In genomic region chr20:58179432-58180099, GRCh38 we compare ENCODE assay signal across 8 cellular contexts. TPM values are rescaled to one million over a fixed set of nuclear protein-coding genes. Genes with fewer than 3 reads are reported as not detected.
DNase-seq lines count a peak whose midpoint lies in the region; ATAC-seq and TF ChIP-seq lines count a peak whose summit lies in the region.

No MANE protein-coding gene starts in this region.

- H3K4me3 ChIP-seq in PC-3 (ENCODE audit: low read length) (peak overlapping the region; percentile 66), fibroblast of mammary gland (ENCODE audit: control insufficient read depth, low read depth, low read length) (peak overlapping the region; percentile 12)

- H3K9ac ChIP-seq in PC-3 (ENCODE audit: low read length): peak overlapping the region; percentile 68

- no peaks in the 10 kb centered on the region for H3K79me2 ChIP-seq in PC-3 (ENCODE audit: low read length)

- peak overlapping the region; percentile 76 for H3K4me3 Mint-ChIP-seq in HFFc6
- H3K4me3 Mint-ChIP-seq in activated T-cell treated with anti-CD3 and anti-CD28 coated beads, Interleukin-2, amount 50 U/mL, for 72 hours: peak overlapping the region; percentile 52 to 62
- peak overlapping the region; percentile 67 to 70 (median 67) for H3K4me3 Mint-ChIP-seq in nephron

- POLR2A ChIA-PET in PC-3 (lab: Charles Lee; ENCODE audit: unreplicated experiment): interaction anchor here (0.6 kb wide), 1 partner anchor 470 kb away, joined by 5 read pairs; the partner anchor contains the start of gene PMEPA1

- peaks cover 12% of the 10 kb centered on the region for H3K4me1 ChIP-seq in PC-3 (ENCODE audit: insufficient read depth, low read length)

- no TSS peak for BruUV-seq in PC-3 (replicated peaks; lab: Mats Ljungman, UMichigan)

- no peak overlapping the region for H3K27ac Mint-ChIP-seq in HFFc6
- no peak overlapping the region for H3K27ac Mint-ChIP-seq in activated T-cell treated with anti-CD3 and anti-CD28 coated beads, Interleukin-2, amount 50 U/mL, for 72 hours
- peak overlapping the region; percentile 75 to 96 (median 95) for H3K27ac Mint-ChIP-seq in nephron

- intact Hi-C loops in PC-3 (cut with micrococcal nuclease): loop anchor here (1.0 to 5.0 kb wide), 5 partner anchors 47 to 557 kb away; no protein-coding TSS in a partner anchor

- CTCF ChIA-PET in PC-3 (lab: Charles Lee): interaction anchor here (0.6 to 0.7 kb wide), 2 partner anchors 504 to 651 kb away, joined by 3 to 6 read pairs; no protein-coding TSS in a partner anchor

- H2AFZ ChIP-seq in PC-3 (ENCODE audit: low read length): peak overlapping the region; percentile 88

- H3K36me3 Mint-ChIP-seq in HFFc6 (ENCODE audit: low read depth) (peaks cover 4% of the 10 kb centered on the region), nephron (ENCODE audit: low read depth) (no peaks in the 10 kb centered on the region)
- H3K36me3 Mint-ChIP-seq in activated T-cell treated with anti-CD3 and anti-CD28 coated beads, Interleukin-2, amount 50 U/mL, for 72 hours (ENCODE audit: insufficient read depth in 2 of 2): peaks cover under 1 to 2% of the 10 kb centered on the region in 2 donors

- H3K4me2 ChIP-seq in PC-3 (ENCODE audit: low read length): peak overlapping the region; percentile 87

- peaks cover 9% of the 10 kb centered on the region; the same call in 1 of the 2 replicates for H3K9me3 ChIP-seq in PC-3 (ENCODE audit: low read length)

- peaks cover 14% of the 10 kb centered on the region for H3K4me1 Mint-ChIP-seq in HFFc6 (ENCODE audit: low read depth)
- H3K4me1 Mint-ChIP-seq in activated T-cell treated with anti-CD3 and anti-CD28 coated beads, Interleukin-2, amount 50 U/mL, for 72 hours (ENCODE audit: low read depth): no peaks in the 10 kb centered on the region
- H3K4me1 Mint-ChIP-seq in nephron: peaks cover 42% of the 10 kb centered on the region

- ATAC-seq in PC-3: peak; percentile 93
- peak; percentile 86 to 89 for ATAC-seq in activated T-cell treated with anti-CD3 and anti-CD28 coated beads, Interleukin-2, amount 50 U/mL, for 72 hours (replicated peaks in 1 of 2)

- TF ChIP-seq CTCF in HFFc6 (IDR thresholded peaks at IDR 0.05) (peak; percentile 100), PC-3 (conservative IDR thresholded peaks at IDR 0.05; ENCODE audit: low read depth, low read length) (peak; percentile 99), fibroblast of mammary gland (conservative IDR thresholded peaks at IDR 0.05; ENCODE audit: control insufficient read depth, insufficient read depth, low read depth, low read length) (peak; percentile 56), nephron (IDR thresholded peaks at IDR 0.05; ENCODE audit: unreplicated experiment in 3 of 3) (peak; percentile 99)

- no peaks in the 10 kb centered on the region for H3K36me3 ChIP-seq in PC-3 (ENCODE audit: low read depth, low read length)

- H3K27me3 ChIP-seq in PC-3 (ENCODE audit: low read length): no peaks in the 10 kb centered on the region

- no peaks in the 10 kb centered on the region for H3K9me2 ChIP-seq in PC-3 (replicated peaks; ENCODE audit: low read length)

- H3F3A ChIP-seq in PC-3 (ENCODE audit: low read length, unreplicated experiment): no peaks in the 10 kb centered on the region

- peak overlapping the region; percentile 4; the same call in 1 of the 2 replicates for H3K27ac ChIP-seq in PC-3 (ENCODE audit: low read length)

- H3K9me3 Mint-ChIP-seq in HFFc6 (peaks cover 12% of the 10 kb centered on the region), nephron (peaks cover 2% of the 10 kb centered on the region)
- H3K9me3 Mint-ChIP-seq in activated T-cell treated with anti-CD3 and anti-CD28 coated beads, Interleukin-2, amount 50 U/mL, for 72 hours: peaks cover 0 to under 1% of the 10 kb centered on the region in 2 donors

- H3K27me3 Mint-ChIP-seq in HFFc6 (ENCODE audit: insufficient read depth) (peaks cover 17% of the 10 kb centered on the region), nephron (ENCODE audit: low read depth) (peaks cover 23% of the 10 kb centered on the region)
- H3K27me3 Mint-ChIP-seq in activated T-cell treated with anti-CD3 and anti-CD28 coated beads, Interleukin-2, amount 50 U/mL, for 72 hours (ENCODE audit: low read depth): peaks cover 34% of the 10 kb centered on the region

- no peaks in the 10 kb centered on the region for H4K20me1 ChIP-seq in PC-3 (ENCODE audit: low read length)

- DNase-seq in COLO829 (ENCODE audit: low spot score) (peak; percentile 75), HFFc6 (no peak), PC-3 (peak; percentile 77), fibroblast of mammary gland (ENCODE audit: low read depth) (no peak), dedifferentiated amniotic fluid mesenchymal stem cell (ENCODE audit: extremely low spot score) (no peak)
- DNase-seq in activated T-cell treated with anti-CD3 and anti-CD28 coated beads, Interleukin-2, amount 50 U/mL, for 72 hours: peak; percentile 61 to 82
- peak; percentile 27 to 81 (median 50) for DNase-seq in stimulated activated naive CD4-positive, alpha-beta T cell (lab: John Stamatoyannopoulos, UW)

RNA-seq across cellular contexts. Expression of gene ANKRD60, which starts 48.9 kb away (rescaled TPM):
- not detected for total RNA-seq in HFFc6 (2021; fragmentation: NEBNext Ultra II Directional; extraction: Animal tissue kit (Norgen Biotek cat#: 25700))
- total RNA-seq in PC-3 (2014; rRNA removed): not detected in 2 replicates
- total RNA-seq in activated T-cell treated with anti-CD3 and anti-CD28 coated beads, Interleukin-2, amount 50 U/mL, for 72 hours: not detected

Comparison
In these comparisons a context has a peak if more than half of its experiments do, and no peak if none do; other contexts are left out.
1. DNase-seq: peak in COLO829 (single experiment), PC-3 (single experiment), activated T-cell treated with anti-CD3 and anti-CD28 coated beads, Interleukin-2, amount 50 U/mL, for 72 hours (2 of 2) and stimulated activated naive CD4-positive, alpha-beta T cell (6 of 6); none in HFFc6 (single experiment), fibroblast of mammary gland (single experiment) and dedifferentiated amniotic fluid mesenchymal stem cell (single experiment).
2. H3K27ac Mint-ChIP-seq: peak in nephron (3 of 3); none in HFFc6 (single experiment) and activated T-cell treated with anti-CD3 and anti-CD28 coated beads, Interleukin-2, amount 50 U/mL, for 72 hours (single experiment).
3. Peak in every context shown above with its lines, with median percentiles within 50 percentile points of each other: H3K4me3 Mint-ChIP-seq and CTCF ChIP-seq.